Comparison of ENCODE assay signal across 20 cellular contexts in the genomic region with DNA sequence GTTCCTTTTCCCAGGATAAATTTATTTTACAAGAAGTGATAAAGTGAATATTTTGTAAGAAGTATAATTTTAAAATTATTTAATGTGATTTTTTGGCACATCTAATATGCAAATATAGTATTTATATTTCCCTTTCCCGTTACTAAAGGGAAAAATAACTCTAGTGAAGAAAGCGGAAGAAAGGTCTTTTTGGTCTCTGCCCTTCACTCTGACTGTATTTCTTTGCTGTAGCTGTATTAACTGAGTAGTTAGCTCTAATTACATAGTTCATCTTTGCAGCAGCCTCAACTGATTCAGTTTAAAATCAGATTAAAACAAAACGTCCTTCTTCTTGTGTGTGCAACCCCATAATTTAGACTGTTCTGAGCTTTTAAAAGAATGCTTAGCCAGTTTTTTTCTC. TPM values are rescaled to one million over a fixed set of nuclear protein-coding genes. Genes with fewer than 3 reads are reported as not detected.
A peak's percentile ranks its signal among the peaks of the same experiment; 100 is the strongest.
DNase-seq lines count a peak whose midpoint lies in the region; ATAC-seq and TF ChIP-seq lines count a peak whose summit lies in the region.
"Had no signal": no experiment of that assay in that cellular context is flagged by ENCODE, and none has a peak within 500 bp of the region (broad histone marks: within the 10 kb centered on the region; RNA-seq: fewer than 3 reads in every experiment).

No MANE protein-coding gene starts in this region.

- intact Hi-C loops in lower lobe of right lung (cut with DNase I) (no loop called here), stomach (cut with DNase I; ENCODE audit: low total_unique reads) (no loop called here)

- no peaks in the 10 kb centered on the region for H3K9me3 ChIP-seq in HUES64 (ENCODE audit: insufficient read depth, low read depth, low read length)
- no peaks in the 10 kb centered on the region for H3K9me3 ChIP-seq in lower lobe of right lung
- H3K9me3 ChIP-seq in stomach: no peaks in the 10 kb centered on the region
- H3K9me3 ChIP-seq: esophagus muscularis mucosa had no signal

- no peaks in the 10 kb centered on the region for H3K4me1 Mint-ChIP-seq in effector memory CD8-positive, alpha-beta T cell (ENCODE audit: low read depth in 2 of 2)
- H3K4me1 Mint-ChIP-seq: activated CD4-positive, alpha-beta T cell treated with anti-CD3 and anti-CD28 coated beads, Interleukin-2, amount 10 ng/mL, durations not matched to agents 24 days and 14 days had no signal

- ATAC-seq in lower lobe of right lung (peak in 1 of 2 donors; percentile 27), GM18907 (IDR thresholded peaks at IDR 0.05; ENCODE audit: unreplicated experiment) (no peak)
- ATAC-seq in effector memory CD8-positive, alpha-beta T cell (replicated peaks): no peak
- ATAC-seq: K562 had no signal

- H3K27ac Mint-ChIP-seq in effector memory CD8-positive, alpha-beta T cell: no peak overlapping the region
- H3K27ac Mint-ChIP-seq: activated CD4-positive, alpha-beta T cell treated with anti-CD3 and anti-CD28 coated beads, Interleukin-2, amount 10 ng/mL, durations not matched to agents 24 days and 14 days had no signal

- WGBS in HUES64: 58% methylated on average over 1 of the region's 3 CpGs
- 68 to 83% (median 74%) methylated on average over 3 of the region's 3 CpGs for WGBS in stomach, 5 donors

- H3K9ac ChIP-seq in HUES64 (ENCODE audit: low read depth, low read length): no peak overlapping the region
- H3K9ac ChIP-seq: parathyroid adenoma had no signal

- H3K27me3 ChIP-seq in HUES64 (ENCODE audit: insufficient read depth, low read length) (no peaks in the 10 kb centered on the region), lower lobe of right lung (ENCODE audit: low read depth) (no peaks in the 10 kb centered on the region), stomach (no peaks in the 10 kb centered on the region)
- H3K27me3 ChIP-seq: esophagus muscularis mucosa had no signal

- no peak overlapping the region for H3K4me3 Mint-ChIP-seq in effector memory CD8-positive, alpha-beta T cell
- H3K4me3 Mint-ChIP-seq: activated CD4-positive, alpha-beta T cell treated with anti-CD3 and anti-CD28 coated beads, Interleukin-2, amount 10 ng/mL, durations not matched to agents 24 days and 14 days had no signal

- H3K4me3 ChIP-seq in HUES64 (ENCODE audit: low read length) (no peak overlapping the region), lower lobe of right lung (no peak overlapping the region), stomach (no peak overlapping the region)
- H3K4me3 ChIP-seq: esophagus muscularis mucosa, K562 had no signal

- no peak for TF ChIP-seq CTCF in lower lobe of right lung (IDR thresholded peaks at IDR 0.05)
- no peak for TF ChIP-seq CTCF in stomach (IDR thresholded peaks at IDR 0.05)

- H3K9me3 Mint-ChIP-seq in effector memory CD8-positive, alpha-beta T cell: no peaks in the 10 kb centered on the region
- H3K9me3 Mint-ChIP-seq: activated CD4-positive, alpha-beta T cell treated with anti-CD3 and anti-CD28 coated beads, Interleukin-2, amount 10 ng/mL, durations not matched to agents 24 days and 14 days had no signal

- H3K27ac ChIP-seq in HUES64 (ENCODE audit: low read depth, low read length) (0 out of 2 replicates have a peak overlapping the region, but pooled peaks have one; percentile 9), lower lobe of right lung (peak overlapping the region; percentile 67), stomach (peak overlapping the region in 3 of 5 donors; percentile 6 to 72 (median 71))
- H3K27ac ChIP-seq: parathyroid adenoma had no signal

- TF ChIP-seq POLR2A in Raji (IDR thresholded peaks at IDR 0.05; ENCODE audit: insufficient read depth, low read depth, low read length) (peak; percentile 29; the same call in 1 of the 2 replicates), stomach (IDR thresholded peaks at IDR 0.05) (no peak)

- H3K36me3 Mint-ChIP-seq in effector memory CD8-positive, alpha-beta T cell (ENCODE audit: insufficient read depth): no peaks in the 10 kb centered on the region

- peaks cover 27 to 43% of the 10 kb centered on the region in 2 donors for H3K27me3 Mint-ChIP-seq in effector memory CD8-positive, alpha-beta T cell

- TF ChIP-seq EP300 in stomach (IDR thresholded peaks at IDR 0.05): no peak

- H3K4me1 ChIP-seq in HUES64 (ENCODE audit: insufficient read depth, low read length): peaks cover 17% of the 10 kb centered on the region
- peaks cover 11% of the 10 kb centered on the region for H3K4me1 ChIP-seq in lower lobe of right lung
- H3K4me1 ChIP-seq in stomach: peaks cover 0 to 12% (median under 1%) of the 10 kb centered on the region in 4 donors
- H3K4me1 ChIP-seq: parathyroid adenoma had no signal

- no peaks in the 10 kb centered on the region for H3K36me3 ChIP-seq in HUES64 (ENCODE audit: insufficient read depth, low read length)
- no peaks in the 10 kb centered on the region for H3K36me3 ChIP-seq in lower lobe of right lung
- H3K36me3 ChIP-seq in stomach: no peaks in the 10 kb centered on the region
- H3K36me3 ChIP-seq: esophagus muscularis mucosa had no signal

- DNase-seq in lower lobe of right lung (no peak), stomach (no peak), mesenteric fat pad (ENCODE audit: low spot score) (no peak)
- DNase-seq in stimulated activated CD4-positive, alpha-beta T cell treated with anti-CD3 and anti-CD28 coated beads, Interleukin-4, amount 100 ng/mL, for 1 hour: no peak
- DNase-seq in effector memory CD8-positive, alpha-beta T cell: no peak
- DNase-seq: activated CD4-positive, alpha-beta T cell treated with anti-CD3 and anti-CD28 coated beads, Interleukin-2, amount 10 ng/mL, durations not matched to agents 24 days and 14 days; activated effector memory CD4-positive, alpha-beta T cell treated with Interleukin-2 at 50 U/mL for 16 hours; central memory CD4-positive, alpha-beta T cell; effector CD8-positive, alpha-beta T cell; EL; NCI-H1930; NCI-H345; small intestine; stimulated activated CD4-positive, alpha-beta T cell treated with anti-CD3 and anti-CD28 coated beads, Interleukin-4, amount 100 ng/mL, for 24 hours had no signal

RNA-seq across cellular contexts. Expression of gene RNF144B, which starts 57.4 kb away (rescaled TPM):
- polyA plus RNA-seq in HUES64 (2013, experiment 1 of 2): 1.6 TPM
- 1.1 TPM for polyA plus RNA-seq in HUES64 (2013, experiment 2 of 2)
- total RNA-seq in lower lobe of right lung (109 TPM), stomach (10 to 100 TPM in 3 of 5 donors, 1 to 10 TPM in 2; 1.7 to 81.7 (median 12.5) TPM), mesenteric fat pad (41.6 TPM)
- 1 to 10 TPM; 2.1 to 4.8 (median 4.5) TPM for polyA plus RNA-seq in stomach
- total RNA-seq: K562 had no signal

Comparison
In these comparisons a context has a peak if more than half of its experiments do, and no peak if none do; other contexts are left out.
1. H3K27ac ChIP-seq: peak in every context shown above with its lines; median percentile 71 in stomach; 67 in lower lobe of right lung; 9 in HUES64.